ENCODE assay signal across 19 cellular contexts in the genomic region with DNA sequence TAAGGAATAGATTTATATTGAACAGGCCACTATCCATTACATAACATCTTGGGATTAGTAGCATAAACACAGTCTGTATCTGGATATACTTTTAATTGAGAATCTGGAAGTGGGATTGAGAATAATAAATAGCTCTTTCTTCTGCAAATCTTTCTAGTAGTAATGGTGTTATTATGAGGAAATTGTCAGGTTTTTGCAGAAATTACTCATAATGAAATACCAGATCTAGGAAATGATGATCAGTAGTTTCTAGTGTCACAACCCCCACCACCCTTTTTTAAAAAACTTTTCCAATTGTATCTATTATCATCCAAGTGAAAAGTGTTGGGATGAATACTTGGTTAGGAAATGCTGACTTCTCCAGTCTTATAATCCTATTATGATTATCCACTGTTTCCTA. TPM values are rescaled to one million over a fixed set of nuclear protein-coding genes. Genes with fewer than 3 reads are reported as not detected.
A peak's percentile ranks its signal among the peaks of the same experiment; 100 is the strongest.
DNase-seq lines count a peak whose midpoint lies in the region; ATAC-seq, FAIRE-seq and TF ChIP-seq lines count a peak whose summit lies in the region.
"Had no signal": no experiment of that assay in that cellular context is flagged by ENCODE, and none has a peak within 500 bp of the region (broad histone marks: within the 10 kb centered on the region; RNA-seq: fewer than 3 reads in every experiment).

No MANE protein-coding gene starts in this region.

- H3K9me3 ChIP-seq in OCI-LY3 (ENCODE audit: insufficient read depth, low read length) (no peaks in the 10 kb centered on the region), small intestine (ENCODE audit: control insufficient read depth, low read depth) (no peaks in the 10 kb centered on the region)
- H3K9me3 ChIP-seq: A549 had no signal

- H3K4me1 ChIP-seq in OCI-LY3 (ENCODE audit: low read length) (peaks cover 10% of the 10 kb centered on the region), small intestine (ENCODE audit: control insufficient read depth in 2 of 2, insufficient read depth in 1 of 2, low read depth in 1 of 2, low read length in 1 of 2) (no peaks in the 10 kb centered on the region)

- H3K27ac ChIP-seq in OCI-LY3 (ENCODE audit: low read length) = no peak overlapping the region
- H3K27ac ChIP-seq in small intestine (ENCODE audit: low read depth in 1 of 2, low read length in 1 of 2) = no peak overlapping the region
- H3K27ac ChIP-seq: 22Rv1, A549, C4-2B had no signal

- H3K27ac Mint-ChIP-seq in activated T-cell treated with anti-CD3 and anti-CD28 coated beads, Interleukin-2, amount 50 U/mL, for 24 hours = peak overlapping the region; percentile 67
- H3K27ac Mint-ChIP-seq in activated naive CD8-positive, alpha-beta T cell treated with anti-CD3 and anti-CD28 coated beads for 36 hours = peak overlapping the region; percentile 44
- no peak overlapping the region for H3K27ac Mint-ChIP-seq in activated naive CD8-positive, alpha-beta T cell treated with anti-CD3 and anti-CD28 coated beads, Interleukin-2, amount 50 U/mL, for 24 hours
- peak overlapping the region; percentile 41 for H3K27ac Mint-ChIP-seq in mesothelial cell of epicardium
- H3K27ac Mint-ChIP-seq: CD4-positive, alpha-beta memory T cell; GM23338 had no signal

- no peak for DNase-seq in activated T-cell treated with anti-CD3 and anti-CD28 coated beads, Interleukin-2, amount 50 U/mL, for 24 hours
- DNase-seq in activated T-cell treated with anti-CD3 and anti-CD28 coated beads, Interleukin-2, amount 50 U/mL, for 48 hours = no peak
- no peak for DNase-seq in activated naive CD8-positive, alpha-beta T cell treated with anti-CD3 and anti-CD28 coated beads for 36 hours
- DNase-seq in activated naive CD8-positive, alpha-beta T cell treated with anti-CD3 and anti-CD28 coated beads, Interleukin-2, amount 50 U/mL, for 24 hours = no peak
- DNase-seq in mesothelial cell of epicardium (ENCODE audit: low spot score in 2 of 2, unreplicated experiment in 2 of 2) (no peak), NOMO-1 treated with DMSO at 0.1 percent for 48 hours (lab: John Stamatoyannopoulos, UW; ENCODE audit: unreplicated experiment) (no peak), small intestine (no peak)
- DNase-seq: AML-193; CD4-positive, alpha-beta memory T cell; DMS153; DMS79; GDM1; HCEC 1CT had no signal

- H3K36me3 Mint-ChIP-seq in activated T-cell treated with anti-CD3 and anti-CD28 coated beads, Interleukin-2, amount 50 U/mL, for 24 hours (ENCODE audit: low read depth) = no peaks in the 10 kb centered on the region
- H3K36me3 Mint-ChIP-seq in activated naive CD8-positive, alpha-beta T cell treated with anti-CD3 and anti-CD28 coated beads for 36 hours = peaks cover 7% of the 10 kb centered on the region
- H3K36me3 Mint-ChIP-seq in activated naive CD8-positive, alpha-beta T cell treated with anti-CD3 and anti-CD28 coated beads, Interleukin-2, amount 50 U/mL, for 24 hours (ENCODE audit: low read depth) = peaks cover 2% of the 10 kb centered on the region
- peaks cover 5% of the 10 kb centered on the region for H3K36me3 Mint-ChIP-seq in mesothelial cell of epicardium

- FAIRE-seq in small intestine (lab: Jason Lieb, UNC) = no peak
- FAIRE-seq: A549, H54 had no signal

- peak overlapping the region; percentile 46; the same call in 1 of the 2 replicates for H3K4me2 ChIP-seq in OCI-LY3 (ENCODE audit: low read length)
- H3K4me2 ChIP-seq: A549, GM23338 had no signal

- TF ChIP-seq CTCF in OCI-LY3 (IDR thresholded peaks at IDR 0.05; ENCODE audit: low read depth, low read length) (no peak), mesothelial cell of epicardium (IDR thresholded peaks at IDR 0.05; ENCODE audit: unreplicated experiment) (no peak)

- ATAC-seq in activated naive CD8-positive, alpha-beta T cell treated with anti-CD3 and anti-CD28 coated beads, Interleukin-2, amount 50 U/mL, for 24 hours = no peak
- ATAC-seq: A549, GM23338 had no signal

- H3K36me3 ChIP-seq in OCI-LY3 (replicated peaks; ENCODE audit: low read depth, low read length) (no peaks in the 10 kb centered on the region), small intestine (ENCODE audit: control insufficient read depth in 2 of 2, insufficient read depth in 2 of 2, low read length in 2 of 2) (no peaks in the 10 kb centered on the region)

- no peaks in the 10 kb centered on the region for H3K9me3 Mint-ChIP-seq in activated T-cell treated with anti-CD3 and anti-CD28 coated beads, Interleukin-2, amount 50 U/mL, for 24 hours
- H3K9me3 Mint-ChIP-seq in activated naive CD8-positive, alpha-beta T cell treated with anti-CD3 and anti-CD28 coated beads for 36 hours = peaks cover 4% of the 10 kb centered on the region
- H3K9me3 Mint-ChIP-seq in activated naive CD8-positive, alpha-beta T cell treated with anti-CD3 and anti-CD28 coated beads, Interleukin-2, amount 50 U/mL, for 24 hours = peaks cover 4% of the 10 kb centered on the region
- peaks cover 12% of the 10 kb centered on the region for H3K9me3 Mint-ChIP-seq in mesothelial cell of epicardium
- H3K9me3 Mint-ChIP-seq: CD4-positive, alpha-beta memory T cell had no signal

- peaks cover 18% of the 10 kb centered on the region for H3K4me1 Mint-ChIP-seq in activated T-cell treated with anti-CD3 and anti-CD28 coated beads, Interleukin-2, amount 50 U/mL, for 24 hours (ENCODE audit: low read depth)
- peaks cover 18% of the 10 kb centered on the region for H3K4me1 Mint-ChIP-seq in activated naive CD8-positive, alpha-beta T cell treated with anti-CD3 and anti-CD28 coated beads for 36 hours
- H3K4me1 Mint-ChIP-seq in activated naive CD8-positive, alpha-beta T cell treated with anti-CD3 and anti-CD28 coated beads, Interleukin-2, amount 50 U/mL, for 24 hours = peaks cover 13% of the 10 kb centered on the region
- H3K4me1 Mint-ChIP-seq in mesothelial cell of epicardium = peaks cover 7% of the 10 kb centered on the region
- H3K4me1 Mint-ChIP-seq: GM23338 had no signal

- H2AFZ ChIP-seq in OCI-LY3 (ENCODE audit: low read depth, low read length) = no peak overlapping the region
- H2AFZ ChIP-seq: GM23338 had no signal

- H3K27me3 Mint-ChIP-seq in activated T-cell treated with anti-CD3 and anti-CD28 coated beads, Interleukin-2, amount 50 U/mL, for 24 hours = no peaks in the 10 kb centered on the region
- no peaks in the 10 kb centered on the region for H3K27me3 Mint-ChIP-seq in activated naive CD8-positive, alpha-beta T cell treated with anti-CD3 and anti-CD28 coated beads for 36 hours
- H3K27me3 Mint-ChIP-seq in activated naive CD8-positive, alpha-beta T cell treated with anti-CD3 and anti-CD28 coated beads, Interleukin-2, amount 50 U/mL, for 24 hours = no peaks in the 10 kb centered on the region
- H3K27me3 Mint-ChIP-seq in mesothelial cell of epicardium (ENCODE audit: low read depth) = no peaks in the 10 kb centered on the region
- H3K27me3 Mint-ChIP-seq: CD4-positive, alpha-beta memory T cell had no signal

- no peak overlapping the region for H3K4me3 Mint-ChIP-seq in activated T-cell treated with anti-CD3 and anti-CD28 coated beads, Interleukin-2, amount 50 U/mL, for 24 hours
- H3K4me3 Mint-ChIP-seq in activated naive CD8-positive, alpha-beta T cell treated with anti-CD3 and anti-CD28 coated beads for 36 hours = no peak overlapping the region
- no peak overlapping the region for H3K4me3 Mint-ChIP-seq in activated naive CD8-positive, alpha-beta T cell treated with anti-CD3 and anti-CD28 coated beads, Interleukin-2, amount 50 U/mL, for 24 hours
- H3K4me3 Mint-ChIP-seq in mesothelial cell of epicardium = no peak overlapping the region
- H3K4me3 Mint-ChIP-seq: CD4-positive, alpha-beta memory T cell; GM23338 had no signal

- no peaks in the 10 kb centered on the region for H4K20me1 ChIP-seq in OCI-LY3 (ENCODE audit: insufficient read depth, low read length)

- H3K79me2 ChIP-seq in OCI-LY3 (ENCODE audit: low read length) = no peaks in the 10 kb centered on the region

- no peaks in the 10 kb centered on the region for H3K27me3 ChIP-seq in OCI-LY3 (ENCODE audit: low read depth, low read length)
- H3K27me3 ChIP-seq in small intestine (ENCODE audit: control insufficient read depth in 2 of 2, insufficient read depth in 2 of 2, low read length in 2 of 2) = no peaks in the 10 kb centered on the region

- H3K4me3 ChIP-seq in OCI-LY3 (ENCODE audit: low read length) (no peak overlapping the region), small intestine (ENCODE audit: low read depth in 1 of 2, low read length in 2 of 2) (no peak overlapping the region)
- H3K4me3 ChIP-seq: A549, GM23338 had no signal

- no peak overlapping the region for H3K9ac ChIP-seq in OCI-LY3 (ENCODE audit: low read length)

RNA-seq across cellular contexts. Expression of a gene that starts 18.7 kb away (rescaled TPM):
- total RNA-seq in activated naive CD8-positive, alpha-beta T cell treated with anti-CD3 and anti-CD28 coated beads for 36 hours = 1 to 10 TPM; 8.2 to 8.9 TPM
- 30.6 to 36.6 TPM (median 33.0 TPM) in 3 replicates for total RNA-seq in mesothelial cell of epicardium
- 10 to 100 TPM in 2 of 3 donors, 1 to 10 TPM in 1; 6.5 to 12.7 (median 11.9) TPM for polyA plus RNA-seq in small intestine
